In the genomic region with DNA sequence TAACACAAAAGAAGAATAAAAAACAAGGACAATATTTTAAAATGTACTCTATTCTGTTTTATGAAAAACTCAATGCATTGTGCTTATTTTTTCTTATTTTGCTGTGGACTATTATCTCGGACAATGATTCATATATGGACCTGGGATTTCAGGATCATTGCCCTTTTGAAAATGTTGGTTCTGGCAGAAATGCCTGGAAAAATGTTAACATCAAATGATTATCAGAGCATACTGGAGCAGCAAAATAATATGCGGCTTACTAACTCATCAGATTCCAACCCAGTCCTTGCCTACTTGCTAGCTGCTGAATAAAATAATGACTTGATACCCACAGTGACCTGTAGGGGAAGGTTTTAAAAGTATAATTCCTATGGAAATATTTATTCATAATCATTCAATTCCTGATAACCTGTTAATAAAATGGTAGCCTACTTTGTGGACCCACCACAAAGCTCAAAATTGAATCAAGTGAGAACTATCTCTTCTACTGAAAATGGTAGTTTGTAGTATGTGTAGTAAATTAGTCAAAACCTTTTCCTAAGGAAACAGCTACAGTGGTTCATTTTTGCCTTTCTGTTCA, we compare ENCODE assay signal across 20 cellular contexts.
"Had no signal": no experiment of that assay in that cellular context is flagged by ENCODE, and none has a peak within 500 bp of the region (broad histone marks: within the 10 kb centered on the region; RNA-seq: fewer than 3 reads in every experiment).

No MANE protein-coding gene starts in this region.

- DNase-seq: activated CD4-positive, alpha-beta T cell treated with anti-CD3 and anti-CD28 coated beads for 1 hour; activated CD8-positive, alpha-beta memory T cell treated with anti-CD3 and anti-CD28 coated beads for 24 hours; activated CD8-positive, alpha-beta memory T cell treated with anti-CD3 and anti-CD28 coated beads, Interleukin-2, amount 50 U/mL, for 48 hours; activated effector memory CD4-positive, alpha-beta T cell treated with Interleukin-2 at 50 U/mL for 16 hours; activated T-cell treated with anti-CD3 and anti-CD28 coated beads, Interleukin-2, amount 50 U/mL, for 48 hours; adrenal gland; heart right ventricle; left ventricle myocardium superior; nephron progenitor cell; stimulated activated CD4-positive, alpha-beta T cell treated with anti-CD3 and anti-CD28 coated beads, Interleukin-15, amount 100 ng/mL, for 24 hours; stimulated activated CD4-positive, alpha-beta T cell treated with anti-CD3 and anti-CD28 coated beads, Interleukin-4, amount 100 ng/mL, for 1 hour; stimulated activated naive CD8-positive, alpha-beta T cell treated with anti-CD3 and anti-CD28 coated beads, Interleukin-15, amount 100 ng/mL, for 72 hours; T-helper 2 cell; transverse colon; WERI-Rb-1 had no signal

- H3K4me1 ChIP-seq: gastroesophageal sphincter, suprapubic skin, transverse colon had no signal

- H3K9me3 ChIP-seq: adrenal gland, gastroesophageal sphincter, heart right ventricle, suprapubic skin, transverse colon, vagina had no signal

- H3K36me3 ChIP-seq: adrenal gland, gastroesophageal sphincter, heart right ventricle, suprapubic skin, transverse colon, vagina, WERI-Rb-1 had no signal

- H3K4me3 ChIP-seq: adrenal gland, gastroesophageal sphincter, heart right ventricle, skin epidermis, suprapubic skin, transverse colon, vagina had no signal

- H3K27ac ChIP-seq: gastroesophageal sphincter, heart right ventricle, skin epidermis, suprapubic skin, transverse colon, vagina, WERI-Rb-1 had no signal

- H3K27me3 ChIP-seq: adrenal gland, gastroesophageal sphincter, heart right ventricle, suprapubic skin, transverse colon, vagina had no signal

- ATAC-seq: gastroesophageal sphincter; heart right ventricle; left ventricle myocardium superior; right cardiac atrium; stimulated activated naive CD8-positive, alpha-beta T cell treated with anti-CD3 and anti-CD28 coated beads, Interleukin-15, amount 100 ng/mL, for 72 hours had no signal
